ENCODE assay signal across 8 cellular contexts in genomic region chr18:57819671-57820460, GRCh38. TPM values are rescaled to one million over a fixed set of nuclear protein-coding genes. Genes with fewer than 3 reads are reported as not detected.
DNase-seq lines count a peak whose midpoint lies in the region; ATAC-seq and TF ChIP-seq lines count a peak whose summit lies in the region.
"Had no signal": no experiment of that assay in that cellular context is flagged by ENCODE, and none has a peak within 500 bp of the region (broad histone marks: within the 10 kb centered on the region; RNA-seq: fewer than 3 reads in every experiment).

No MANE protein-coding gene starts in this region.

- H3K9me3 Mint-ChIP-seq in activated CD4-positive, alpha-beta T cell treated with anti-CD3 and anti-CD28 coated beads, Interleukin-2, amount 10 ng/mL, durations not matched to agents 7 days and 5 days: no peaks in the 10 kb centered on the region
- H3K9me3 Mint-ChIP-seq: T-helper 1 cell treated with Interleukin-12 subunit alpha and Interleukin-12 subunit beta and Interleukin-4 antibody, amounts not matched to agents 30 μg/mL and 1 μg/mL, for 36 hours had no signal

- no peak for TF ChIP-seq POLR2A in suprapubic skin (IDR thresholded peaks at IDR 0.05)

- H3K4me3 ChIP-seq in ascending aorta (peak overlapping the region in 1 of 2 donors; percentile 41), kidney epithelial cell (ENCODE audit: low read depth, low read length) (no peak overlapping the region), suprapubic skin (no peak overlapping the region)

- no peak for TF ChIP-seq EP300 in suprapubic skin (IDR thresholded peaks at IDR 0.05)

- H3K27ac ChIP-seq in ascending aorta (peak overlapping the region; percentile 18 to 57), suprapubic skin (no peak overlapping the region)

- no peak overlapping the region for H3K27ac Mint-ChIP-seq in activated CD4-positive, alpha-beta T cell treated with anti-CD3 and anti-CD28 coated beads, Interleukin-2, amount 10 ng/mL, durations not matched to agents 7 days and 5 days
- H3K27ac Mint-ChIP-seq: T-helper 1 cell treated with Interleukin-12 subunit alpha and Interleukin-12 subunit beta and Interleukin-4 antibody, amounts not matched to agents 30 μg/mL and 1 μg/mL, for 36 hours had no signal

- DNase-seq in MV-4-11 (lab: John Stamatoyannopoulos, UW) (peak; percentile 31), ascending aorta (ENCODE audit: low spot score in 2 of 2) (peak; percentile 47 to 91), kidney epithelial cell (ENCODE audit: low read depth) (peak; percentile 87), suprapubic skin (ENCODE audit: low spot score in 2 of 2) (no peak), T-helper 1 cell (no peak)
- no peak for DNase-seq in activated CD4-positive, alpha-beta T cell treated with anti-CD3 and anti-CD28 coated beads, Interleukin-2, amount 10 ng/mL, durations not matched to agents 7 days and 5 days

- no peaks in the 10 kb centered on the region for H3K27me3 ChIP-seq in ascending aorta
- no peaks in the 10 kb centered on the region for H3K27me3 ChIP-seq in kidney epithelial cell (ENCODE audit: control insufficient read depth, insufficient read depth, low read length)
- no peaks in the 10 kb centered on the region for H3K27me3 ChIP-seq in suprapubic skin

- intact Hi-C loops in ascending aorta (cut with DNase I): no loop called here

- no peaks in the 10 kb centered on the region for H3K36me3 ChIP-seq in ascending aorta
- H3K36me3 ChIP-seq in kidney epithelial cell (ENCODE audit: control insufficient read depth, insufficient read depth, low read length): no peaks in the 10 kb centered on the region
- H3K36me3 ChIP-seq in suprapubic skin: no peaks in the 10 kb centered on the region

- peak; percentile 82 for ATAC-seq in GM19463 (IDR thresholded peaks at IDR 0.05; ENCODE audit: unreplicated experiment)

- no peak for TF ChIP-seq CTCF in ascending aorta (IDR thresholded peaks at IDR 0.05)
- no peak for TF ChIP-seq CTCF in kidney epithelial cell (IDR thresholded peaks at IDR 0.05; ENCODE audit: insufficient read depth, low read length, poor library complexity, severe bottlenecking)
- TF ChIP-seq CTCF in suprapubic skin (IDR thresholded peaks at IDR 0.05): no peak

- CTCF ChIA-PET in activated CD4-positive, alpha-beta T cell treated with anti-CD3 and anti-CD28 coated beads, Interleukin-2, amount 10 ng/mL, durations not matched to agents 7 days and 5 days (lab: Charles Lee): interaction anchor here (0.9 kb wide), 1 partner anchor 18 kb away, joined by 6 read pairs; no protein-coding TSS in a partner anchor

- H3K9me3 ChIP-seq in ascending aorta: no peaks in the 10 kb centered on the region
- no peaks in the 10 kb centered on the region for H3K9me3 ChIP-seq in suprapubic skin

- POLR2A ChIA-PET in activated CD4-positive, alpha-beta T cell treated with anti-CD3 and anti-CD28 coated beads, Interleukin-2, amount 10 ng/mL, durations not matched to agents 7 days and 5 days (lab: Charles Lee): no interaction called here

- no peaks in the 10 kb centered on the region for H3K36me3 Mint-ChIP-seq in activated CD4-positive, alpha-beta T cell treated with anti-CD3 and anti-CD28 coated beads, Interleukin-2, amount 10 ng/mL, durations not matched to agents 7 days and 5 days (ENCODE audit: low read depth)

- H3K4me1 Mint-ChIP-seq in activated CD4-positive, alpha-beta T cell treated with anti-CD3 and anti-CD28 coated beads, Interleukin-2, amount 10 ng/mL, durations not matched to agents 7 days and 5 days: no peaks in the 10 kb centered on the region

- peaks cover 13% of the 10 kb centered on the region for H3K27me3 Mint-ChIP-seq in activated CD4-positive, alpha-beta T cell treated with anti-CD3 and anti-CD28 coated beads, Interleukin-2, amount 10 ng/mL, durations not matched to agents 7 days and 5 days

- 33% methylated on average over 10 of the region's 10 CpGs for WGBS in suprapubic skin

- H3K4me1 ChIP-seq in ascending aorta (peaks cover 4% of the 10 kb centered on the region in 2 donors), suprapubic skin (no peaks in the 10 kb centered on the region)

- no peak overlapping the region for H3K4me3 Mint-ChIP-seq in activated CD4-positive, alpha-beta T cell treated with anti-CD3 and anti-CD28 coated beads, Interleukin-2, amount 10 ng/mL, durations not matched to agents 7 days and 5 days
- H3K4me3 Mint-ChIP-seq: T-helper 1 cell treated with Interleukin-12 subunit alpha and Interleukin-12 subunit beta and Interleukin-4 antibody, amounts not matched to agents 30 μg/mL and 1 μg/mL, for 36 hours had no signal

RNA-seq across cellular contexts. Expression of gene ATP8B1, which starts 16.8 kb away (rescaled TPM):
- total RNA-seq in ascending aorta: 30.9 TPM
- 13.1 and 14.7 TPM in 2 replicates for total RNA-seq in kidney epithelial cell
- 10 to 100 TPM; 21.5 to 59.1 (median 26.0) TPM for total RNA-seq in suprapubic skin
- total RNA-seq in activated CD4-positive, alpha-beta T cell treated with anti-CD3 and anti-CD28 coated beads, Interleukin-2, amount 10 ng/mL, durations not matched to agents 7 days and 5 days: not detected

Comparison
In these comparisons a context has a peak if more than half of its experiments do, and no peak if none do; other contexts are left out.
1. DNase-seq: peak in MV-4-11 (single experiment), ascending aorta (2 of 2) and kidney epithelial cell (single experiment); none in suprapubic skin (0 of 2), T-helper 1 cell (0 of 5) and activated CD4-positive, alpha-beta T cell treated with anti-CD3 and anti-CD28 coated beads, Interleukin-2, amount 10 ng/mL, durations not matched to agents 7 days and 5 days (single experiment).
2. RNA of gene ATP8B1, which starts 16.8 kb away (total RNA-seq): 30.9 TPM in ascending aorta (single experiment), 21.5 to 59.1 TPM in suprapubic skin and 13.1 to 14.7 TPM in kidney epithelial cell; not detected in activated CD4-positive, alpha-beta T cell treated with anti-CD3 and anti-CD28 coated beads, Interleukin-2, amount 10 ng/mL, durations not matched to agents 7 days and 5 days; every median in the first group is over 10 times any median in the second.